Comparison of ENCODE assay signal across 1 cellular context in genomic region chrX:48904626-48905025, GRCh38.
TF ChIP-seq lines count a peak whose summit lies in the region.

No MANE protein-coding gene starts in this region.

TF ChIP-seq in HepG2, 621 proteins besides CTCF, POLR2A, EP300 and RAD21:
- TF ChIP-seq ZNF296 (CRISPR knock-in tag; conservative IDR thresholded peaks at IDR 0.05) (no peak), RFX5 (IDR thresholded peaks at IDR 0.05; ENCODE audit: low read depth, low read length) (no peak), REXO4 (CRISPR knock-in tag; IDR thresholded peaks at IDR 0.05; ENCODE audit: borderline replicate concordance) (no peak), DR1 (CRISPR knock-in tag; IDR thresholded peaks at IDR 0.05) (no peak), ZNF567 (CRISPR knock-in tag; IDR thresholded peaks at IDR 0.05; ENCODE audit: borderline replicate concordance) (no peak), E2F5 (CRISPR knock-in tag; conservative IDR thresholded peaks at IDR 0.05) (no peak), NFE2L1 (CRISPR knock-in tag; IDR thresholded peaks at IDR 0.05; ENCODE audit: borderline replicate concordance) (no peak), ZNF678 (CRISPR knock-in tag; IDR thresholded peaks at IDR 0.05) (no peak), ZBTB39 (CRISPR knock-in tag; IDR thresholded peaks at IDR 0.05) (no peak), BHLHE40 (IDR thresholded peaks at IDR 0.05; ENCODE audit: low read length) (no peak), ZNF589 (CRISPR knock-in tag; conservative IDR thresholded peaks at IDR 0.05) (no peak), ZNF510 (CRISPR knock-in tag; IDR thresholded peaks at IDR 0.05; ENCODE audit: low read depth) (no peak), MTA1 (CRISPR knock-in tag; IDR thresholded peaks at IDR 0.05; ENCODE audit: borderline replicate concordance) (no peak), ZNF503 (CRISPR knock-in tag; IDR thresholded peaks at IDR 0.05) (no peak)
